ENCODE assay signal across 11 cellular contexts in genomic region chr5:168768172-168768571, GRCh38.
"Had no signal": no experiment of that assay in that cellular context is flagged by ENCODE, and none has a peak within 500 bp of the region (broad histone marks: within the 10 kb centered on the region; RNA-seq: fewer than 3 reads in every experiment).

No MANE protein-coding gene starts in this region.

- H3K9me3 ChIP-seq: HAP-1 had no signal

- H3K4me1 ChIP-seq: HAP-1 had no signal

- DNase-seq: GM23248, GOT3, H7, H9, HCEC 1CT, HFFc6 had no signal

- H2AFZ ChIP-seq: GM23248, GM23338 had no signal

- H3K27ac Mint-ChIP-seq: GM23338, H9, HFFc6 had no signal

- H3K4me2 ChIP-seq: GM23338 had no signal

- H3K9ac ChIP-seq: GM23248 had no signal

- ATAC-seq: GM23338, HCT116 had no signal

- H3K36me3 ChIP-seq: HAP-1 had no signal

- H3K4me3 Mint-ChIP-seq: GM23338, H9, HFFc6 had no signal

- H3K27ac ChIP-seq: GM23248 had no signal

- FAIRE-seq: H1, H54 had no signal

- H3K4me3 ChIP-seq: GM23248, GM23338, HAP-1 had no signal
